8 cellular contexts compared by ENCODE assay signal in genomic region chr3:71304684-71305083, GRCh38.
DNase-seq lines count a peak whose midpoint lies in the region; TF ChIP-seq lines count a peak whose summit lies in the region.

No MANE protein-coding gene starts in this region.

- CTCF ChIA-PET in AG04450 (lab: Charles Lee): interaction anchor here (0.7 to 1.7 kb wide), 8 partner anchors 191 to 773 kb away, joined by 3 to 6 read pairs (median 4); no protein-coding TSS in a partner anchor
- CTCF ChIA-PET in GM10248 (lab: Yijun Ruan, JAX): interaction anchor here (1.3 kb wide), 1 partner anchor 10 kb away, joined by 3 read pairs; no protein-coding TSS in a partner anchor

- H3K56ac ChIP-seq in mesendoderm (ENCODE audit: low read length): no peak overlapping the region

- H3K79me2 ChIP-seq in mesendoderm (ENCODE audit: control insufficient read depth, insufficient read depth, low read length): no peaks in the 10 kb centered on the region

- H3K9me3 ChIP-seq in AG04450 (ENCODE audit: control insufficient read depth, insufficient read depth, low read length) (no peaks in the 10 kb centered on the region), ectodermal cell (ENCODE audit: control insufficient read depth, low read length) (no peaks in the 10 kb centered on the region), tibial artery (no peaks in the 10 kb centered on the region)

- POLR2A ChIA-PET in AG04450 (lab: Yijun Ruan, JAX): no interaction called here
- POLR2A ChIA-PET in GM10248 (lab: Yijun Ruan, JAX): no interaction called here

- WGBS in ectodermal cell, 2 experiments: 2 to 5% methylated on average over 3 of the region's 3 CpGs
- no CpG with 5 or more reads among the region's 3 CpGs for WGBS in mesendoderm (ENCODE audit: extremely low coverage, insufficient coverage, low lambda C conversion rate)

- no peak overlapping the region for H2BK15ac ChIP-seq in mesendoderm (replicated peaks; ENCODE audit: low read depth)

- peak overlapping the region; percentile 52 for H3K4me3 ChIP-seq in AG04450 (ENCODE audit: low read depth, low read length)
- peak overlapping the region; percentile 36 for H3K4me3 ChIP-seq in ectodermal cell (ENCODE audit: insufficient read depth, low read depth, low read length)
- H3K4me3 ChIP-seq in mesendoderm (ENCODE audit: low read length): no peak overlapping the region
- peak overlapping the region; percentile 38 to 42 for H3K4me3 ChIP-seq in tibial artery

- peaks cover 22% of the 10 kb centered on the region for H3K4me1 ChIP-seq in ectodermal cell (ENCODE audit: control insufficient read depth, insufficient read depth, low read length)
- no peaks in the 10 kb centered on the region for H3K4me1 ChIP-seq in mesendoderm (ENCODE audit: control insufficient read depth, low read depth, low read length)
- peaks cover 0 to 58% (median 20%) of the 10 kb centered on the region in 4 donors for H3K4me1 ChIP-seq in tibial artery

- no peak overlapping the region for H4K5ac ChIP-seq in mesendoderm (ENCODE audit: low read length)

- TF ChIP-seq CTCF in AG04450 (IDR thresholded peaks at IDR 0.05; ENCODE audit: low read depth, low read length): peak; percentile 65
- TF ChIP-seq CTCF in tibial artery (IDR thresholded peaks at IDR 0.05): peak; percentile 59 to 66
- no peak for TF ChIP-seq CTCF in GM10248 (IDR thresholded peaks at IDR 0.05; ENCODE audit: control extremely low read depth, extremely low read depth, low read depth, missing control alignments)

- H3K27me3 ChIP-seq in AG04450 (ENCODE audit: control insufficient read depth, insufficient read depth, low read length): no peaks in the 10 kb centered on the region
- no peaks in the 10 kb centered on the region for H3K27me3 ChIP-seq in ectodermal cell (ENCODE audit: control insufficient read depth, insufficient read depth, low read length, poor library complexity, severe bottlenecking)
- H3K27me3 ChIP-seq in mesendoderm (ENCODE audit: insufficient read depth, low read length, poor library complexity): no peaks in the 10 kb centered on the region
- no peaks in the 10 kb centered on the region for H3K27me3 ChIP-seq in tibial artery

- H2BK5ac ChIP-seq in mesendoderm (ENCODE audit: low read length): no peak overlapping the region

- H3K36me3 ChIP-seq in ectodermal cell (ENCODE audit: control insufficient read depth, insufficient read depth, low read length) (no peaks in the 10 kb centered on the region), mesendoderm (ENCODE audit: control insufficient read depth, insufficient read depth, low read length) (no peaks in the 10 kb centered on the region), tibial artery (no peaks in the 10 kb centered on the region)

- intact Hi-C loops in tibial artery (cut with DNase I; ENCODE audit: low total_unique reads): loop anchor here (5.0 to 10.0 kb wide), 6 partner anchors 60 to 752 kb away; partner anchors contain the start of gene FOXP1

- no peak overlapping the region for H3K23ac ChIP-seq in mesendoderm (ENCODE audit: low read length)

- DNase-seq in AG04450 (ENCODE audit: low read depth, low spot score) (no peak), RPMI7951 (ENCODE audit: low read depth) (peak; percentile 31), mesendoderm (peak; percentile 46), tibial artery (peak in 1 of 2 donors; percentile 29), NCI-H2029 treated with DMSO at 0.1 percent for 48 hours (lab: John Stamatoyannopoulos, UW) (no peak), islet precursor cell (no peak), GM10248 (ENCODE audit: extremely low spot score) (no peak)

- H4K8ac ChIP-seq in mesendoderm (ENCODE audit: low read depth, low read length): no peak overlapping the region

- no peak overlapping the region for H3K4ac ChIP-seq in mesendoderm (ENCODE audit: low read depth, low read length)

- no peak overlapping the region for H3K4me2 ChIP-seq in mesendoderm (ENCODE audit: low read length)

- no peak overlapping the region for H2BK120ac ChIP-seq in mesendoderm (ENCODE audit: low read depth, low read length)

- no peak overlapping the region for H2AK5ac ChIP-seq in mesendoderm (ENCODE audit: low read length)

- no peak overlapping the region for H3K9ac ChIP-seq in mesendoderm (ENCODE audit: low read length)

- no peak overlapping the region for H3K18ac ChIP-seq in mesendoderm (ENCODE audit: low read length)

- H3K27ac ChIP-seq in AG04450 (ENCODE audit: low read depth, low read length) (no peak overlapping the region), ectodermal cell (ENCODE audit: insufficient read depth, low read depth, low read length, poor library complexity, severe bottlenecking) (peak overlapping the region; percentile 91), mesendoderm (ENCODE audit: low read depth, low read length) (no peak overlapping the region), tibial artery (peak overlapping the region; percentile 59 to 73)

- no peaks in the 10 kb centered on the region for H3K79me1 ChIP-seq in mesendoderm (ENCODE audit: low read length)

Comparison
In these comparisons a context has a peak if more than half of its experiments do, and no peak if none do; other contexts are left out.
1. DNase-seq: peak in RPMI7951 (single experiment) and mesendoderm (single experiment); none in AG04450 (single experiment), NCI-H2029 treated with DMSO at 0.1 percent for 48 hours (single experiment), islet precursor cell (single experiment) and GM10248 (single experiment).
2. H3K27ac ChIP-seq: peak in ectodermal cell (single experiment) and tibial artery (2 of 2); none in AG04450 (single experiment) and mesendoderm (single experiment).